21 cellular contexts compared by ENCODE assay signal in genomic region chr11:102431404-102431803, GRCh38. TPM values are rescaled to one million over a fixed set of nuclear protein-coding genes. Genes with fewer than 3 reads are reported as not detected.
DNase-seq lines count a peak whose midpoint lies in the region; ATAC-seq, FAIRE-seq and TF ChIP-seq lines count a peak whose summit lies in the region.
"Had no signal": no experiment of that assay in that cellular context is flagged by ENCODE, and none has a peak within 500 bp of the region (broad histone marks: within the 10 kb centered on the region; RNA-seq: fewer than 3 reads in every experiment).

No MANE protein-coding gene starts in this region.

- no peaks in the 10 kb centered on the region for H3K27me3 Mint-ChIP-seq in activated T-cell treated with anti-CD3 and anti-CD28 coated beads, Interleukin-2, amount 50 U/mL, for 24 hours
- H3K27me3 Mint-ChIP-seq in T-cell (no peaks in the 10 kb centered on the region), nephron progenitor cell (ENCODE audit: low read depth, poor library complexity) (peaks cover 7% of the 10 kb centered on the region)

- no peak for TF ChIP-seq CTCF in nephron progenitor cell (IDR thresholded peaks at IDR 0.05)

- POLR2A ChIA-PET in T-cell (lab: Charles Lee) = interaction anchor here in 1 of 2 donors (1.1 kb wide), 1 partner anchor 20 kb away, joined by 3 read pairs; no protein-coding TSS in a partner anchor

- in situ Hi-C loops in G401 (cut with HindIII; ENCODE audit: low sequenced_read_pairs) = no loop called here

- peaks cover 34% of the 10 kb centered on the region for H3K9me3 Mint-ChIP-seq in activated T-cell treated with anti-CD3 and anti-CD28 coated beads, Interleukin-2, amount 50 U/mL, for 24 hours
- peaks cover 3 to 14% (median 6%) of the 10 kb centered on the region in 3 donors for H3K9me3 Mint-ChIP-seq in T-cell
- H3K9me3 Mint-ChIP-seq in nephron progenitor cell = peaks cover 55% of the 10 kb centered on the region
- H3K9me3 Mint-ChIP-seq: natural killer cell had no signal

- no peak for ATAC-seq in T-cell (replicated peaks in 1 of 4)
- ATAC-seq: left lobe of liver, natural killer cell, PC-3 had no signal

- DNase-seq in activated T-cell treated with anti-CD3 and anti-CD28 coated beads, Interleukin-2, amount 50 U/mL, for 24 hours = no peak
- DNase-seq in activated T-cell treated with anti-CD3 and anti-CD28 coated beads, Interleukin-2, amount 50 U/mL, for 48 hours = no peak
- DNase-seq in GM12892 (ENCODE audit: insufficient read length) (no peak), T-cell (no peak), nephron progenitor cell (no peak), C1 segment of cervical spinal cord (lab: John Stamatoyannopoulos, UW) (no peak), G401 (ENCODE audit: low spot score) (no peak), foreskin melanocyte (no peak)
- DNase-seq: effector memory CD4-positive, alpha-beta T cell; erythroblast; natural killer cell; NCI-H1105 treated with DMSO at 0.1 percent for 48 hours; NCI-H2081; ovary; PC-3; retina; Right ventricle myocardium superior; spleen; stimulated activated CD4-positive, alpha-beta T cell treated with anti-CD3 and anti-CD28 coated beads, Interleukin-2, amount 100 ng/mL, for 48 hours had no signal

- peaks cover 83% of the 10 kb centered on the region for H3K36me3 Mint-ChIP-seq in activated T-cell treated with anti-CD3 and anti-CD28 coated beads, Interleukin-2, amount 50 U/mL, for 24 hours (ENCODE audit: low read depth)
- H3K36me3 Mint-ChIP-seq in T-cell = peaks cover 73% of the 10 kb centered on the region
- H3K36me3 Mint-ChIP-seq in nephron progenitor cell (ENCODE audit: low read depth) = peaks cover 83% of the 10 kb centered on the region

- peak overlapping the region; percentile 73 for H3K27ac Mint-ChIP-seq in activated T-cell treated with anti-CD3 and anti-CD28 coated beads, Interleukin-2, amount 50 U/mL, for 24 hours
- H3K27ac Mint-ChIP-seq in T-cell = peak overlapping the region; percentile 36 to 56
- H3K27ac Mint-ChIP-seq in nephron progenitor cell = peak overlapping the region; percentile 80

- H3K4me3 Mint-ChIP-seq in activated T-cell treated with anti-CD3 and anti-CD28 coated beads, Interleukin-2, amount 50 U/mL, for 24 hours = no peak overlapping the region
- no peak overlapping the region for H3K4me3 Mint-ChIP-seq in T-cell
- no peak overlapping the region for H3K4me3 Mint-ChIP-seq in nephron progenitor cell
- H3K4me3 Mint-ChIP-seq: natural killer cell had no signal

- peak; percentile 34; the same call in 1 of the 2 replicates for TF ChIP-seq POLR2A in GM12892 (IDR thresholded peaks at IDR 0.05; ENCODE audit: low read depth, low read length)

- peaks cover 77% of the 10 kb centered on the region for H3K4me1 Mint-ChIP-seq in activated T-cell treated with anti-CD3 and anti-CD28 coated beads, Interleukin-2, amount 50 U/mL, for 24 hours (ENCODE audit: low read depth)
- peaks cover 61 to 73% (median 71%) of the 10 kb centered on the region in 3 donors for H3K4me1 Mint-ChIP-seq in T-cell
- peaks cover 44% of the 10 kb centered on the region for H3K4me1 Mint-ChIP-seq in nephron progenitor cell

- peak; percentile 84 for FAIRE-seq in GM12892 (lab: Jason Lieb, UNC)
- FAIRE-seq: D721Med had no signal

- CTCF ChIA-PET in T-cell (lab: Charles Lee) = interaction anchor here in 1 of 2 donors (0.7 to 1.7 kb wide), 2 partner anchors 23 to 41 kb away, joined by 3 to 7 read pairs; no protein-coding TSS in a partner anchor

RNA-seq across cellular contexts. Expression of gene TMEM123, which starts 21.2 kb away (rescaled TPM):
- polyA plus RNA-seq in GM12892 (2012; ENCODE audit: missing spikeins) = 128 TPM
- 100 to 1,000 TPM; 361 to 469 (median 428) TPM for total RNA-seq in T-cell
- 78.0 and 104 TPM in 2 replicates for total RNA-seq in G401 (2014; rRNA removed; shearing (Covaris generic))
